1 cellular context compared by ENCODE assay signal in genomic region chr9:74952281-74953151, GRCh38.
A peak's percentile ranks its signal among the peaks of the same experiment; 100 is the strongest.
TF ChIP-seq lines count a peak whose summit lies in the region.

TSS of gene C9orf40 (minus strand) at chr9:74952912. CDS start at chr9:74952611, 301 bp downstream.

TF ChIP-seq in HEK293, 187 proteins besides CTCF, POLR2A, EP300 and RAD21 (continued from another document and continues in another):
- no peak for TF ChIP-seq BCL6B (tag by site-specific recombination; IDR thresholded peaks at IDR 0.05)
- TF ChIP-seq ZNF529 (tag by site-specific recombination; IDR thresholded peaks at IDR 0.05; ENCODE audit: insufficient replicate concordance), result no peak
- no peak for TF ChIP-seq ZNF148 (tag by site-specific recombination; IDR thresholded peaks at IDR 0.05; ENCODE audit: borderline replicate concordance)
- no peak for TF ChIP-seq ZNF404 (tag by site-specific recombination; IDR thresholded peaks at IDR 0.05)
- TF ChIP-seq ZNF596 (tag by site-specific recombination; IDR thresholded peaks at IDR 0.05), result no peak
- TF ChIP-seq ZSCAN5A (tag by site-specific recombination; IDR thresholded peaks at IDR 0.05), result 0 out of 2 replicates have a peak, but pooled peaks have one; percentile 39
- no peak for TF ChIP-seq ZNF16 (tag by site-specific recombination; IDR thresholded peaks at IDR 0.05; ENCODE audit: low read depth)
- no peak for TF ChIP-seq ZBTB1 (tag by site-specific recombination; IDR thresholded peaks at IDR 0.05)
- no peak for TF ChIP-seq PRDM10 (tag by site-specific recombination; IDR thresholded peaks at IDR 0.05)
- TF ChIP-seq ZBTB10 (tag by site-specific recombination; IDR thresholded peaks at IDR 0.05), result no peak
- TF ChIP-seq ZNF701 (tag by site-specific recombination; IDR thresholded peaks at IDR 0.05), result no peak
- TF ChIP-seq REST (tag by site-specific recombination; IDR thresholded peaks at IDR 0.05), result peak; percentile 61; the same call in 1 of the 2 replicates
- TF ChIP-seq WT1 (tag by site-specific recombination; IDR thresholded peaks at IDR 0.05), result no peak
- no peak; the same call in 1 of the 2 replicates for TF ChIP-seq ZNF394 (tag by site-specific recombination; IDR thresholded peaks at IDR 0.05; ENCODE audit: borderline replicate concordance)
- TF ChIP-seq ZBTB17 (tag by site-specific recombination; IDR thresholded peaks at IDR 0.05), result peak; percentile 97
- no peak for TF ChIP-seq ZNF621 (tag by site-specific recombination; IDR thresholded peaks at IDR 0.05)
- no peak for TF ChIP-seq ZNF677 (tag by site-specific recombination; IDR thresholded peaks at IDR 0.05)
- no peak for TF ChIP-seq YY2 (tag by site-specific recombination; IDR thresholded peaks at IDR 0.05)
- no peak for TF ChIP-seq FEZF1 (tag by site-specific recombination; IDR thresholded peaks at IDR 0.05)
- TF ChIP-seq PRDM4 (tag by site-specific recombination; IDR thresholded peaks at IDR 0.05), result no peak
- TF ChIP-seq SETDB1 (IDR thresholded peaks at IDR 0.05; ENCODE audit: insufficient read length, low read length), result no peak
- no peak for TF ChIP-seq HOXC10 (CRISPR knock-in tag; IDR thresholded peaks at IDR 0.05)
- no peak for TF ChIP-seq ZNF362 (tag by site-specific recombination; IDR thresholded peaks at IDR 0.05)
- no peak for TF ChIP-seq ZNF488 (tag by site-specific recombination; IDR thresholded peaks at IDR 0.05)
- no peak for TF ChIP-seq ZNF785 (tag by site-specific recombination; IDR thresholded peaks at IDR 0.05)
- TF ChIP-seq ZFP37 (tag by site-specific recombination; IDR thresholded peaks at IDR 0.05), result peak; percentile 86; the same call in 1 of the 2 replicates
- no peak for TF ChIP-seq MYNN (tag by site-specific recombination; IDR thresholded peaks at IDR 0.05; ENCODE audit: borderline replicate concordance)
- no peak for TF ChIP-seq ZNF658 (tag by site-specific recombination; IDR thresholded peaks at IDR 0.05)
- no peak for TF ChIP-seq ZNF155 (tag by site-specific recombination; IDR thresholded peaks at IDR 0.05)
- no peak for TF ChIP-seq ZNF585B (tag by site-specific recombination; IDR thresholded peaks at IDR 0.05)
- no peak for TF ChIP-seq ZNF704 (tag by site-specific recombination; IDR thresholded peaks at IDR 0.05)
- TF ChIP-seq ZNF76 (tag by site-specific recombination; IDR thresholded peaks at IDR 0.05; ENCODE audit: borderline replicate concordance, low read depth), result peak; percentile 61; the same call in 1 of the 2 replicates
- no peak for TF ChIP-seq ZNF654 (tag by site-specific recombination; IDR thresholded peaks at IDR 0.05; ENCODE audit: low read depth)
- no peak for TF ChIP-seq ZNF366 (tag by site-specific recombination; conservative IDR thresholded peaks at IDR 0.05)
- TF ChIP-seq ZNF266 (tag by site-specific recombination; IDR thresholded peaks at IDR 0.05; ENCODE audit: low read depth), result no peak
- peak; percentile 57; the same call in 1 of the 2 replicates for TF ChIP-seq ZFP69B (tag by site-specific recombination; IDR thresholded peaks at IDR 0.05)
- TF ChIP-seq SCRT2 (tag by site-specific recombination; IDR thresholded peaks at IDR 0.05), result no peak
